Comparison of ENCODE assay signal across 1 cellular context in the genomic region with DNA sequence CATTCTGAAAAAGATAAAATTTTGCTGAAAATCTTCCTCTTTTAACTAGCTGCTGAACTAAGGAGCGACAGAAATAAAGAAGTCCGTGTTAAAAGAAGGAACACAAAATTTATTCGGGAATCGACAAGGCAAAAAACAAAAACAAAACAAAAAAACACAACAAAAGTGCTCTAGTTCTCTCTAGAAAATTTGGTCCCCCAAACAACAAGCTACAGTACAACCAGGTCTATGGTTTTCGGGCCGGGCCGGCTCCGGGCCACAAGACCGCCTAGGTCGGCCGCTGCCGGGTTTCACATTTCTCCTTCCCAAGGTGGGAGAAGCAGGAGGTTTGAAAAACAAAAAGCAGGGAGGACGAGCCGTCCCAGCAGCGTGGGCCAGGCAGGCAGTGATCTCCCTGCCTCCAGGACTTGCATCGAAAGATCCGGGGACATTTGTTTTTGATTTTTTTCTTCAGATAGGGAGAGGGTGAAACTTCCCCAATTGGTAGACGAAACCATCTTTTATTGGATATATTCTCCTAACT.
TF ChIP-seq lines count a peak whose summit lies in the region.

No MANE protein-coding gene starts in this region.

TF ChIP-seq in SK-N-SH treated with all-trans-retinoic acid at 6 μM for 48 hours, 23 proteins besides CTCF, POLR2A, EP300 and RAD21 (continued from another document):
- no peak for TF ChIP-seq PATZ1 (CRISPR knock-in tag; IDR thresholded peaks at IDR 0.05; ENCODE audit: borderline replicate concordance)
- no peak for TF ChIP-seq SNAI2 (CRISPR knock-in tag; IDR thresholded peaks at IDR 0.05)
- no peak for TF ChIP-seq ISL1 (CRISPR knock-in tag; IDR thresholded peaks at IDR 0.05)
